In genomic region chr1:232538224-232538942, GRCh38 we compare ENCODE assay signal across 10 cellular contexts.
DNase-seq lines count a peak whose midpoint lies in the region; ATAC-seq and TF ChIP-seq lines count a peak whose summit lies in the region.
"Had no signal": no experiment of that assay in that cellular context is flagged by ENCODE, and none has a peak within 500 bp of the region (broad histone marks: within the 10 kb centered on the region; RNA-seq: fewer than 3 reads in every experiment).

No MANE protein-coding gene starts in this region.

- peaks cover 0 to 61% (median 25%) of the 10 kb centered on the region in 12 donors for H3K4me1 ChIP-seq in heart left ventricle
- peaks cover 4% of the 10 kb centered on the region for H3K4me1 ChIP-seq in right cardiac atrium (ENCODE audit: control insufficient read depth, insufficient read depth, low read length)

- H3K27ac ChIP-seq in heart left ventricle (no peak overlapping the region), right cardiac atrium (ENCODE audit: low read length) (no peak overlapping the region)

- DNase-seq in heart left ventricle = no peak
- no peak for DNase-seq in right cardiac atrium
- DNase-seq in NCI-H460 (ENCODE audit: extremely low read depth, low read depth) = peak; percentile 22
- peak; percentile 41 for DNase-seq in fibroblast of gingiva (ENCODE audit: low read depth)
- DNase-seq in stimulated activated naive CD8-positive, alpha-beta T cell treated with anti-CD3 and anti-CD28 coated beads, Interleukin-15, Interleukin-2, amounts not matched to agents 100 U/mL and 50 U/mL, for 24 hours = no peak
- no peak for DNase-seq in SKM-1 (lab: John Stamatoyannopoulos, UW; ENCODE audit: unreplicated experiment)
- DNase-seq: foreskin melanocyte, OCI-M1 had no signal

- TF ChIP-seq POLR2A in heart left ventricle (IDR thresholded peaks at IDR 0.05) = no peak

- H3K4me3 ChIP-seq in heart left ventricle (no peak overlapping the region), right cardiac atrium (ENCODE audit: low read length) (no peak overlapping the region)

- no peaks in the 10 kb centered on the region for H3K27me3 ChIP-seq in heart left ventricle
- no peaks in the 10 kb centered on the region for H3K27me3 ChIP-seq in right cardiac atrium (ENCODE audit: control insufficient read depth, insufficient read depth)

- 50 to 60% (median 53%) methylated on average over 3 of the region's 3 CpGs for WGBS in heart left ventricle, 4 donors
- WGBS in right cardiac atrium = 66% methylated on average over 3 of the region's 3 CpGs

- H3K9me3 ChIP-seq in heart left ventricle = peaks cover 0 to 4% (median 0%) of the 10 kb centered on the region in 12 donors
- H3K9me3 ChIP-seq in right cardiac atrium (ENCODE audit: control insufficient read depth, low read length) = no peaks in the 10 kb centered on the region

- intact Hi-C loops in heart left ventricle (cut with DNase I) (no loop called here), right cardiac atrium (cut with DNase I) (no loop called here)

- H3K36me3 ChIP-seq in heart left ventricle = no peaks in the 10 kb centered on the region

- TF ChIP-seq CTCF in heart left ventricle (IDR thresholded peaks at IDR 0.05) = no peak

- ATAC-seq in heart left ventricle (peak in 3 of 4 donors; percentile 35 to 54 (median 37)), right cardiac atrium (no peak), GM19023 (IDR thresholded peaks at IDR 0.05; ENCODE audit: unreplicated experiment) (no peak), GM21515 (IDR thresholded peaks at IDR 0.05; ENCODE audit: unreplicated experiment) (no peak)
- ATAC-seq in stimulated activated naive CD8-positive, alpha-beta T cell treated with anti-CD3 and anti-CD28 coated beads, Interleukin-15, Interleukin-2, amounts not matched to agents 100 U/mL and 50 U/mL, for 24 hours = peak; percentile 36

Comparison
In these comparisons a context has a peak if more than half of its experiments do, and no peak if none do; other contexts are left out.
1. ATAC-seq: peak in heart left ventricle (3 of 4) and stimulated activated naive CD8-positive, alpha-beta T cell treated with anti-CD3 and anti-CD28 coated beads, Interleukin-15, Interleukin-2, amounts not matched to agents 100 U/mL and 50 U/mL, for 24 hours (single experiment); none in right cardiac atrium (0 of 2), GM19023 (single experiment) and GM21515 (single experiment).
2. DNase-seq: peak in NCI-H460 (single experiment) and fibroblast of gingiva (single experiment); none in heart left ventricle (0 of 5), right cardiac atrium (0 of 3), stimulated activated naive CD8-positive, alpha-beta T cell treated with anti-CD3 and anti-CD28 coated beads, Interleukin-15, Interleukin-2, amounts not matched to agents 100 U/mL and 50 U/mL, for 24 hours (single experiment) and SKM-1 (single experiment).